In the genomic region with DNA sequence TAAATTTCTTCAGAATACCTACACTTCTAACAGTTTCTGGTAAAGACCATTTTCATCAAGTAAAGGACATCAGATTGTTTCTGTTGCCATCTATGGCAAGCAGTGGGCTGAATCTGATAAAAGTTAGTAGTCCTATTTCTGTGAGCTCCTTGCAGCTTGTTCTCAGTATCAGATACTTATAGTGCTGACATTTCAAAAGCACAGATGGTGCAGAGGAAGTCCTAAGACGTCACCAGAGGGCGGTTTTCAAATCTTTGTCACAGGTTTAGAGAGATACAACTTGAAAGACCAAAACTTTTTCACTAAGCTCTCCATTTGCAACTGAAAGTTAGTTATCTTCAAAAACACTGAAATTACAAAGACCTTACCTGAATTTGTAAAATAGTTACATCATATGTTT, we compare ENCODE assay signal across 1 cellular context.
TF ChIP-seq lines count a peak whose summit lies in the region.

No MANE protein-coding gene starts in this region.

TF ChIP-seq in SK-N-SH treated with all-trans-retinoic acid at 6 μM for 48 hours, 23 proteins besides CTCF, POLR2A, EP300 and RAD21 (continued from another document):
- TF ChIP-seq, protein P1, sequence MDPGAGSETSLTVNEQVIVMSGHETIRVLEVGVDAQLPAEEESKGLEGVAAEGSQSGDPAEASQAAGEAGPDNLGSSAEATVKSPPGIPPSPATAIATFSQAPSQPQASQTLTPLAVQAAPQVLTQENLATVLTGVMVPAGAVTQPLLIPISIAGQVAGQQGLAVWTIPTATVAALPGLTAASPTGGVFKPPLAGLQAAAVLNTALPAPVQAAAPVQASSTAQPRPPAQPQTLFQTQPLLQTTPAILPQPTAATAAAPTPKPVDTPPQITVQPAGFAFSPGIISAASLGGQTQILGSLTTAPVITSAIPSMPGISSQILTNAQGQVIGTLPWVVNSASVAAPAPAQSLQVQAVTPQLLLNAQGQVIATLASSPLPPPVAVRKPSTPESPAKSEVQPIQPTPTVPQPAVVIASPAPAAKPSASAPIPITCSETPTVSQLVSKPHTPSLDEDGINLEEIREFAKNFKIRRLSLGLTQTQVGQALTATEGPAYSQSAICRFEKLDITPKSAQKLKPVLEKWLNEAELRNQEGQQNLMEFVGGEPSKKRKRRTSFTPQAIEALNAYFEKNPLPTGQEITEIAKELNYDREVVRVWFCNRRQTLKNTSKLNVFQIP (CRISPR knock-in tag; IDR thresholded peaks at IDR 0.05; ENCODE audit: borderline replicate concordance, low read depth) = no peak
- TF ChIP-seq ZC3H10 (CRISPR knock-in tag; IDR thresholded peaks at IDR 0.05) (no peak), PPARA (CRISPR knock-in tag; IDR thresholded peaks at IDR 0.05; ENCODE audit: borderline replicate concordance) (no peak)
TF ChIP-seq in SK-N-SH treated with all-trans-retinoic acid at 6 μM for 48 hours: peak in this region for 0.
